ENCODE assay signal across 7 cellular contexts in genomic region chr10:102133373-102134195, GRCh38. TPM values are rescaled to one million over a fixed set of nuclear protein-coding genes. Genes with fewer than 3 reads are reported as not detected.
DNase-seq lines count a peak whose midpoint lies in the region; ATAC-seq and TF ChIP-seq lines count a peak whose summit lies in the region.

No MANE protein-coding gene starts in this region.

- H3K4me1 Mint-ChIP-seq in IgD-negative memory B cell (peaks cover 16 to 26% (median 17%) of the 10 kb centered on the region in 3 donors), brain (peaks cover 39% of the 10 kb centered on the region)
- H3K4me1 Mint-ChIP-seq in T-helper 2 cell treated with Interferon-gamma antibody and Interleukin-4, amounts not matched to agents 5 μg/mL and 100 μg/mL, for 36 hours (ENCODE audit: low read depth): peaks cover 29% of the 10 kb centered on the region

- in situ Hi-C loops in gastrocnemius medialis (cut with MboI; ENCODE audit: low sequenced_read_pairs in 4 of 4): no loop called here

- H3K4me3 ChIP-seq in GM12864 (ENCODE audit: low read depth, low read length): peak overlapping the region; percentile 99
- peak overlapping the region; percentile 87 for H3K4me3 ChIP-seq in iPS-18a (ENCODE audit: low read length)
- H3K4me3 ChIP-seq in gastrocnemius medialis: peak overlapping the region; percentile 90 to 98 (median 94)

- peak; percentile 31 to 37 for ATAC-seq in gastrocnemius medialis
- no peak for ATAC-seq in GM18519 (IDR thresholded peaks at IDR 0.05; ENCODE audit: low FRiP score, unreplicated experiment)

- H3K36me3 ChIP-seq in iPS-18a (ENCODE audit: control insufficient read depth, low read depth, low read length) (peaks cover 13% of the 10 kb centered on the region), gastrocnemius medialis (peaks cover 0 to 11% of the 10 kb centered on the region in 2 donors)

- no peaks in the 10 kb centered on the region for H3K27me3 ChIP-seq in iPS-18a (ENCODE audit: control insufficient read depth, insufficient read depth, low read length)
- H3K27me3 ChIP-seq in gastrocnemius medialis: no peaks in the 10 kb centered on the region

- no peaks in the 10 kb centered on the region for H3K9me3 Mint-ChIP-seq in IgD-negative memory B cell
- H3K9me3 Mint-ChIP-seq in T-helper 2 cell treated with Interferon-gamma antibody and Interleukin-4, amounts not matched to agents 5 μg/mL and 100 μg/mL, for 36 hours: no peaks in the 10 kb centered on the region
- H3K9me3 Mint-ChIP-seq in brain: no peaks in the 10 kb centered on the region

- DNase-seq in GM12864 (ENCODE audit: low read depth) (no peak), gastrocnemius medialis (peak; percentile 55 to 74)
- peak; percentile 65 for DNase-seq in T-helper 2 cell treated with Interferon-gamma antibody and Interleukin-4, amounts not matched to agents 5 μg/mL and 100 μg/mL, for 36 hours (ENCODE audit: low spot score)

- H3K9ac ChIP-seq in iPS-18a (ENCODE audit: low read length): peak overlapping the region; percentile 99

- TF ChIP-seq CTCF in GM12864 (IDR thresholded peaks at IDR 0.05; ENCODE audit: low read depth, low read length, missing control alignments) (no peak), brain (conservative IDR thresholded peaks at IDR 0.05) (no peak), gastrocnemius medialis (IDR thresholded peaks at IDR 0.05 in 4 of 5, conservative IDR thresholded peaks at IDR 0.05 in 1 of 5) (no peak)

- no peaks in the 10 kb centered on the region for H3K27me3 Mint-ChIP-seq in IgD-negative memory B cell
- no peaks in the 10 kb centered on the region for H3K27me3 Mint-ChIP-seq in T-helper 2 cell treated with Interferon-gamma antibody and Interleukin-4, amounts not matched to agents 5 μg/mL and 100 μg/mL, for 36 hours (ENCODE audit: low read depth)
- peaks cover 10% of the 10 kb centered on the region for H3K27me3 Mint-ChIP-seq in brain

- H3K9me3 ChIP-seq in iPS-18a (ENCODE audit: control insufficient read depth, low read depth, low read length) (no peaks in the 10 kb centered on the region), gastrocnemius medialis (no peaks in the 10 kb centered on the region)

- H3K36me3 Mint-ChIP-seq in IgD-negative memory B cell (no peaks in the 10 kb centered on the region), brain (peaks cover 7% of the 10 kb centered on the region)
- H3K36me3 Mint-ChIP-seq in T-helper 2 cell treated with Interferon-gamma antibody and Interleukin-4, amounts not matched to agents 5 μg/mL and 100 μg/mL, for 36 hours (ENCODE audit: low read depth): peaks cover 15% of the 10 kb centered on the region

- H3K27ac ChIP-seq in iPS-18a (ENCODE audit: low read length) (peak overlapping the region; percentile 47), gastrocnemius medialis (peak overlapping the region; percentile 97 to 100 (median 99))

- H3K4me1 ChIP-seq in iPS-18a (ENCODE audit: control insufficient read depth, low read depth, low read length) (peaks cover 12% of the 10 kb centered on the region), gastrocnemius medialis (peaks cover 28 to 31% of the 10 kb centered on the region in 2 donors)

- H3K27ac Mint-ChIP-seq in IgD-negative memory B cell (peak overlapping the region; percentile 41 to 95 (median 89)), brain (peak overlapping the region; percentile 96 to 99 (median 97))
- peak overlapping the region; percentile 94 for H3K27ac Mint-ChIP-seq in T-helper 2 cell treated with Interferon-gamma antibody and Interleukin-4, amounts not matched to agents 5 μg/mL and 100 μg/mL, for 36 hours

- TF ChIP-seq POLR2A in gastrocnemius medialis (IDR thresholded peaks at IDR 0.05): no peak

- H3K4me3 Mint-ChIP-seq in IgD-negative memory B cell: peak overlapping the region; percentile 95 to 96 (median 96)
- H3K4me3 Mint-ChIP-seq in T-helper 2 cell treated with Interferon-gamma antibody and Interleukin-4, amounts not matched to agents 5 μg/mL and 100 μg/mL, for 36 hours: peak overlapping the region; percentile 91
- peak overlapping the region; percentile 93 to 99 (median 94) for H3K4me3 Mint-ChIP-seq in brain

- intact Hi-C loops in gastrocnemius medialis (cut with DNase I; ENCODE audit: low total_unique reads): loop anchor here (1.0 to 5.0 kb wide), 3 partner anchors 19 to 369 kb away; partner anchors contain the start of genes ACTR1A, HPS6, NOLC1 and SUFU

RNA-seq across cellular contexts. Expression of gene PPRC1, which starts 0.7 kb away (rescaled TPM):
- polyA plus RNA-seq in IgD-negative memory B cell (14.2 TPM), brain (ENCODE audit: insufficient read depth, low read depth, low replicate concordance) (15.8 TPM)
- total RNA-seq in gastrocnemius medialis: 10 to 100 TPM; 13.3 to 26.5 (median 17.1) TPM

RNA-seq across cellular contexts. Expression of gene LDB1, which starts 13.4 kb away (rescaled TPM):
- polyA plus RNA-seq in IgD-negative memory B cell: 24.8 TPM
- polyA plus RNA-seq in brain (ENCODE audit: insufficient read depth, low read depth, low replicate concordance): 56.2 TPM
- 10 to 100 TPM; 15.9 to 32.7 (median 28.6) TPM for total RNA-seq in gastrocnemius medialis

RNA-seq across cellular contexts. Expression of gene NOLC1, which starts 18.6 kb away (rescaled TPM):
- polyA plus RNA-seq in IgD-negative memory B cell (56.9 TPM), brain (ENCODE audit: insufficient read depth, low read depth, low replicate concordance) (124 TPM)
- 10 to 100 TPM; 37.2 to 76.7 (median 71.1) TPM for total RNA-seq in gastrocnemius medialis
